In the genomic region with DNA sequence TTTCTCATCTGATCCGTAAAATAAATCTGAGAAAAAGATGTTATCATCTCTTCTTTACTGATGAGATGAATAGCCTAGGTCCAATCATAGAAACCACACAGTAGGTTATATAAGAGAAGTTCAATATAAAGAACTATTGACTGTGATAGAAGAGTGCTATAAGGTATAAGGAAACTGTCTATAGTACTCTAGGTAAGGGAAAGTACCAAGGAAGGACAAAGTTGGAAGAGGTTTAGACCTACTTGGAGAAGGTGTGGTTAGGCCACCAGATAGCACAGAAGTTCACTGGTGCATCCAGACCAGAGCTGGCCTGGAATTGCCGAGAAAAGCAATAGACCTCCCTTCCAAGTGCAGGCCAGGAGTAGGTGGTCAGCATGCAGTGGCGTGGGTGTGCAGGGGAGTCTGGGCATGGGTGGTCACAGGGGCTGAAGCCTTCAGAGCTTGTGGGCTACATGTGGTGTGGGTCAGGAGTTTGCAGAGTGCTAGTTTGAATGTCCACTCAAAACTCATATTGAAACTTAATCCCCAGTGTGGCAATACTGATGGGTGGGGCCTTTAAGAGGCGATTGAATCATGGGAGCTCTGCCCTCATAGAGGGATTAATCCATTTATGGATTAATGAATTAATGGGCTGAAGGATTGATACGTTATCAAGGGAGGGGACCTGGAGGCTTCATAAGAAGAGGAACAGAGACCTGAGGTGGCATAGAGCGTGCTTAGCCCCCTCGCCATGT, we compare ENCODE assay signal across 12 cellular contexts.
DNase-seq lines count a peak whose midpoint lies in the region; ATAC-seq, FAIRE-seq and TF ChIP-seq lines count a peak whose summit lies in the region.
"Had no signal": no experiment of that assay in that cellular context is flagged by ENCODE, and none has a peak within 500 bp of the region (broad histone marks: within the 10 kb centered on the region; RNA-seq: fewer than 3 reads in every experiment).

No MANE protein-coding gene starts in this region.

- TF ChIP-seq EP300 in H1 (IDR thresholded peaks at IDR 0.05; ENCODE audit: borderline replicate concordance in 1 of 2, low read depth in 2 of 2, low read length in 2 of 2): no peak

- no peak overlapping the region for H4K8ac ChIP-seq in H1 (ENCODE audit: extremely low read depth, insufficient read depth, low read length)

- peaks cover 54 to 74% of the 10 kb centered on the region in 2 donors for H3K4me1 Mint-ChIP-seq in natural killer cell treated with Interleukin-12 subunit alpha and Interleukin-12 subunit beta and Interleukin-15 and Interleukin-18, amount 100 ng/mL, for 72 hours (ENCODE audit: low read depth in 2 of 2)
- peaks cover 21 to 24% of the 10 kb centered on the region in 2 donors for H3K4me1 Mint-ChIP-seq in natural killer cell
- H3K4me1 Mint-ChIP-seq in stimulated activated naive CD8-positive, alpha-beta T cell treated with anti-CD3 and anti-CD28 coated beads, Interleukin-15, amount 100 ng/mL, for 72 hours: peaks cover 93% of the 10 kb centered on the region

- H3K36me3 Mint-ChIP-seq in natural killer cell treated with Interleukin-12 subunit alpha and Interleukin-12 subunit beta and Interleukin-15 and Interleukin-18, amount 100 ng/mL, for 72 hours: no peaks in the 10 kb centered on the region
- no peaks in the 10 kb centered on the region for H3K36me3 Mint-ChIP-seq in natural killer cell
- H3K36me3 Mint-ChIP-seq: CD8-positive, alpha-beta T cell had no signal

- POLR2A ChIA-PET in H1 (lab: Charles Lee; ENCODE audit: partially characterized antibody): no interaction called here

- no peak overlapping the region for H2AK5ac ChIP-seq in H1 (ENCODE audit: low read depth, low read length)

- H4K91ac ChIP-seq in H1 (replicated peaks; ENCODE audit: insufficient read length, low read length): peak overlapping the region; percentile 76

- 87% methylated on average over 7 of the region's 7 CpGs; no CpG with 5 or more reads in 1 of the 2 experiments for WGBS in H1 (ENCODE audit: extremely low coverage in 1 of 2, insufficient coverage in 1 of 2, insufficient read length in 1 of 2, insufficient replicate concordance in 2 of 2, low coverage in 1 of 2, low lambda C conversion rate in 2 of 2, missing lambda C conversion rate in 1 of 2), 2 experiments

- H4K20me1 ChIP-seq in KMS-11 (ENCODE audit: insufficient read depth): no peaks in the 10 kb centered on the region
- H4K20me1 ChIP-seq in H1 (replicated peaks in 1 of 2; ENCODE audit: control insufficient read depth in 1 of 2, insufficient read depth in 2 of 2, low read length in 2 of 2): no peaks in the 10 kb centered on the region

- no peak overlapping the region for H2BK5ac ChIP-seq in H1 (ENCODE audit: low read depth, low read length)

- TF ChIP-seq POLR2A in H1 (IDR thresholded peaks at IDR 0.05; ENCODE audit: control extremely low read depth in 1 of 2, low read depth in 2 of 2, low read length in 2 of 2): no peak

- no peak overlapping the region for H2BK120ac ChIP-seq in H1 (replicated peaks; ENCODE audit: low read depth, low read length)

- H2BK12ac ChIP-seq in H1 (ENCODE audit: low read depth, low read length): peak overlapping the region; percentile 62; the same call in 1 of the 2 replicates

- intact Hi-C loops in natural killer cell (cut with micrococcal nuclease): no loop called here

- no peak for TF ChIP-seq CTCF in natural killer cell (IDR thresholded peaks at IDR 0.05)
- no peak for TF ChIP-seq CTCF in KMS-11 (conservative IDR thresholded peaks at IDR 0.05; ENCODE audit: low read depth, low read length)
- TF ChIP-seq CTCF in H1 (IDR thresholded peaks at IDR 0.05; ENCODE audit: control extremely low read depth in 1 of 3, insufficient read depth in 1 of 3, low read depth in 1 of 3, low read length in 3 of 3): no peak

- no peak for ATAC-seq in natural killer cell treated with Interleukin-12 subunit alpha and Interleukin-12 subunit beta and Interleukin-15 and Interleukin-18, amount 100 ng/mL, for 72 hours
- no peak for ATAC-seq in natural killer cell
- no peak for ATAC-seq in stimulated activated naive CD8-positive, alpha-beta T cell treated with anti-CD3 and anti-CD28 coated beads, Interleukin-15, amount 100 ng/mL, for 72 hours

- no peak overlapping the region for H4K5ac ChIP-seq in H1 (ENCODE audit: insufficient read length, low read depth, low read length)

- H2BK15ac ChIP-seq in H1 (ENCODE audit: low read length): no peak overlapping the region

- H3K4me1 ChIP-seq in KMS-11 (ENCODE audit: low read depth, poor library complexity, severe bottlenecking) (peaks cover 60% of the 10 kb centered on the region), H1 (replicated peaks in 1 of 4; ENCODE audit: control insufficient read depth in 3 of 4, insufficient read depth in 4 of 4, low read length in 3 of 4) (peaks cover 0 to 9% (median 2%) of the 10 kb centered on the region in 4 experiments; a peak in 3 of 7 replicates)
- H3K4me1 ChIP-seq: HAP-1 had no signal

- CTCF ChIA-PET in H1 (lab: Charles Lee; ENCODE audit: partially characterized antibody): interaction anchor here (0.9 to 24.1 kb wide), 11 partner anchors 12 to 516 kb away, joined by 3 to 493 read pairs (median 3); no protein-coding TSS in a partner anchor

- no peak overlapping the region for H3K14ac ChIP-seq in H1 (ENCODE audit: insufficient read length)

- H3K9ac ChIP-seq in KMS-11 (peak overlapping the region; percentile 31; the same call in 1 of the 2 replicates), H1 (replicated peaks in 1 of 4; ENCODE audit: extremely low read depth in 1 of 4, low read depth in 3 of 4, low read length in 3 of 4) (no peak overlapping the region)

- H3K9me3 Mint-ChIP-seq in natural killer cell treated with Interleukin-12 subunit alpha and Interleukin-12 subunit beta and Interleukin-15 and Interleukin-18, amount 100 ng/mL, for 72 hours: no peaks in the 10 kb centered on the region
- H3K9me3 Mint-ChIP-seq in natural killer cell: no peaks in the 10 kb centered on the region
- H3K9me3 Mint-ChIP-seq in stimulated activated naive CD8-positive, alpha-beta T cell treated with anti-CD3 and anti-CD28 coated beads, Interleukin-15, amount 100 ng/mL, for 72 hours: no peaks in the 10 kb centered on the region
- H3K9me3 Mint-ChIP-seq: CD8-positive, alpha-beta T cell had no signal

- no peak for TF ChIP-seq RAD21 in H1 (IDR thresholded peaks at IDR 0.05 in 1 of 2, conservative IDR thresholded peaks at IDR 0.05 in 1 of 2; ENCODE audit: low read depth in 2 of 2, low read length in 2 of 2)

- H3K27me3 ChIP-seq in KMS-11 (ENCODE audit: insufficient read depth, low read depth): no peaks in the 10 kb centered on the region
- no peaks in the 10 kb centered on the region; a peak in 1 of 7 replicates for H3K27me3 ChIP-seq in H1 (replicated peaks in 1 of 4; ENCODE audit: control insufficient read depth in 3 of 4, extremely low read depth in 1 of 4, insufficient read depth in 3 of 4, low read length in 3 of 4)

- H3K36me3 ChIP-seq in KMS-11 (ENCODE audit: insufficient read depth) (no peaks in the 10 kb centered on the region), H1 (ENCODE audit: control insufficient read depth in 2 of 4, insufficient read depth in 4 of 4, low read length in 3 of 4) (no peaks in the 10 kb centered on the region)
- H3K36me3 ChIP-seq: HAP-1 had no signal

- H2BK20ac ChIP-seq in H1 (ENCODE audit: low read length): no peak overlapping the region

- no peak overlapping the region for H3K18ac ChIP-seq in H1 (ENCODE audit: extremely low read depth, low read length)

- peaks cover 10 to 22% of the 10 kb centered on the region in 2 donors for H3K27me3 Mint-ChIP-seq in natural killer cell treated with Interleukin-12 subunit alpha and Interleukin-12 subunit beta and Interleukin-15 and Interleukin-18, amount 100 ng/mL, for 72 hours
- H3K27me3 Mint-ChIP-seq in natural killer cell (ENCODE audit: low read depth in 2 of 2): peaks cover 21 to 65% of the 10 kb centered on the region in 2 donors
- peaks cover 5% of the 10 kb centered on the region for H3K27me3 Mint-ChIP-seq in stimulated activated naive CD8-positive, alpha-beta T cell treated with anti-CD3 and anti-CD28 coated beads, Interleukin-15, amount 100 ng/mL, for 72 hours

- no peak overlapping the region for H3K56ac ChIP-seq in H1 (replicated peaks; ENCODE audit: insufficient read length, low read depth, low read length)

- H3K4me3 ChIP-seq in KMS-11 (IDR thresholded peaks at IDR 0.05; ENCODE audit: insufficient read depth, low read depth, low read length): no peak overlapping the region
- H3K4me3 ChIP-seq in H1 (ENCODE audit: extremely low read depth in 1 of 4, insufficient read depth in 2 of 4, low read depth in 3 of 4, low read length in 4 of 4): no peak overlapping the region
- H3K4me3 ChIP-seq: HAP-1 had no signal

- H3K79me1 ChIP-seq in H1 (ENCODE audit: low read depth, low read length): no peaks in the 10 kb centered on the region

- H2AFZ ChIP-seq in KMS-11 (ENCODE audit: low read depth): peak overlapping the region; percentile 44; the same call in 1 of the 2 replicates
- no peak overlapping the region for H2AFZ ChIP-seq in H1 (ENCODE audit: low read length)

- DNase-seq in natural killer cell treated with Interleukin-12 subunit alpha and Interleukin-12 subunit beta and Interleukin-15 and Interleukin-18, amount 100 ng/mL, for 72 hours (ENCODE audit: low spot score): no peak
- no peak for DNase-seq in natural killer cell
- no peak for DNase-seq in H1 (ENCODE audit: low read depth in 1 of 2, low spot score in 2 of 2)
- DNase-seq in stimulated activated naive CD8-positive, alpha-beta T cell treated with anti-CD3 and anti-CD28 coated beads, Interleukin-15, amount 100 ng/mL, for 72 hours: no peak
- DNase-seq in NCI-H226: no peak
- DNase-seq in SW 1271 (lab: John Stamatoyannopoulos, UW): no peak
- DNase-seq in SHP77 (lab: John Stamatoyannopoulos, UW): no peak
- DNase-seq: caudate nucleus, NCI-H2081 treated with DMSO at 0.1 percent for 48 hours had no signal

- H3K4ac ChIP-seq in H1 (replicated peaks; ENCODE audit: insufficient read length, low read depth, low read length): no peak overlapping the region

- H3K4me3 Mint-ChIP-seq in natural killer cell treated with Interleukin-12 subunit alpha and Interleukin-12 subunit beta and Interleukin-15 and Interleukin-18, amount 100 ng/mL, for 72 hours: peak overlapping the region; percentile 66
- no peak overlapping the region for H3K4me3 Mint-ChIP-seq in natural killer cell
- peak overlapping the region; percentile 25 to 66 for H3K4me3 Mint-ChIP-seq in stimulated activated naive CD8-positive, alpha-beta T cell treated with anti-CD3 and anti-CD28 coated beads, Interleukin-15, amount 100 ng/mL, for 72 hours
- H3K4me3 Mint-ChIP-seq: CD8-positive, alpha-beta T cell had no signal

- no peaks in the 10 kb centered on the region for H3K23me2 ChIP-seq in H1 (ENCODE audit: low read depth, low read length)

- no peaks in the 10 kb centered on the region for H3K9me3 ChIP-seq in H1 (ENCODE audit: insufficient read depth in 2 of 2, low read depth in 1 of 2, low read length in 1 of 2)
- H3K9me3 ChIP-seq: HAP-1 had no signal

- H3K27ac ChIP-seq in KMS-11: peak overlapping the region; percentile 77
- H3K27ac ChIP-seq in H1 (ENCODE audit: low read depth, low read length): no peak overlapping the region

- H3K4me2 ChIP-seq in KMS-11 (peak overlapping the region; percentile 78), H1 (ENCODE audit: insufficient read depth in 1 of 2, low read depth in 2 of 2, low read length in 2 of 2) (no peak overlapping the region)

- H3K23ac ChIP-seq in H1 (ENCODE audit: insufficient read length): no peak overlapping the region

- peak overlapping the region; percentile 66 to 81 for H3K27ac Mint-ChIP-seq in natural killer cell treated with Interleukin-12 subunit alpha and Interleukin-12 subunit beta and Interleukin-15 and Interleukin-18, amount 100 ng/mL, for 72 hours
- peak overlapping the region in 1 of 2 donors; percentile 59 for H3K27ac Mint-ChIP-seq in natural killer cell
- H3K27ac Mint-ChIP-seq in stimulated activated naive CD8-positive, alpha-beta T cell treated with anti-CD3 and anti-CD28 coated beads, Interleukin-15, amount 100 ng/mL, for 72 hours: peak overlapping the region; percentile 29 to 47
- H3K27ac Mint-ChIP-seq: CD8-positive, alpha-beta T cell had no signal

- no peak for FAIRE-seq in H1 (lab: Jason Lieb, UNC)

- H3K79me2 ChIP-seq in KMS-11 (ENCODE audit: insufficient read depth, low read depth) (no peaks in the 10 kb centered on the region), H1 (ENCODE audit: control insufficient read depth in 1 of 2, insufficient read depth in 2 of 2, low read length in 2 of 2) (no peaks in the 10 kb centered on the region)
